Comparison of ENCODE assay signal across 8 cellular contexts in the genomic region with DNA sequence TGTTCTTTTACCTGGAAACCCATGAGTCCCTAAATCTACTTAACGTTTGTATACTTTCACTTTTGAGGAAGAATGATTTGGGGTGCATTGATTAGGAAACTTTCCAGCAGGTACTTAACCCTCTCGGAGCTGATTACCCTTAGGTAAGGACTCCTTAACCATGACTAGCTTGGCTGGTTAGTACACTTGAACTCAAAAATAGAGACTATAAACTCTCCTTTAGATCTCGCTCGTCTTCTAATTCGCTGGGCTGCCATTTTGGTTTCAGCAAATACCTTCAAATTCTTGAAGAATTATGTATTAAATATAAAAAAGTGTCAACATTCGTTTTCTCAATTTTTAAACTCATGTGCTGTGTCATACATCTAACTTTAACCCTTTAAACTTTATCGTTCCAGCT. TPM values are rescaled to one million over a fixed set of nuclear protein-coding genes. Genes with fewer than 3 reads are reported as not detected.
DNase-seq lines count a peak whose midpoint lies in the region; ATAC-seq and TF ChIP-seq lines count a peak whose summit lies in the region.

No MANE protein-coding gene starts in this region.

- no peak overlapping the region for H2AFZ ChIP-seq in neural progenitor cell (replicated peaks)

- no peak for ATAC-seq in CD8-positive, alpha-beta T cell

- H3K36me3 ChIP-seq in CD8-positive, alpha-beta T cell (ENCODE audit: insufficient read depth, low read length), result no peaks in the 10 kb centered on the region
- no peaks in the 10 kb centered on the region for H3K36me3 ChIP-seq in neural progenitor cell

- no peaks in the 10 kb centered on the region for H3K27me3 ChIP-seq in CD8-positive, alpha-beta T cell (ENCODE audit: insufficient read depth, low read length)
- H3K27me3 ChIP-seq in neural progenitor cell, result no peaks in the 10 kb centered on the region

- peak overlapping the region; percentile 98 for H3K9ac ChIP-seq in neural progenitor cell

- H3K4me1 ChIP-seq in CD8-positive, alpha-beta T cell (ENCODE audit: insufficient read depth, low read length), result peaks cover 39% of the 10 kb centered on the region
- H3K4me1 ChIP-seq in neural progenitor cell, result peaks cover 25% of the 10 kb centered on the region

- POLR2A ChIA-PET in CD8-positive, alpha-beta T cell (lab: Charles Lee), result interaction anchor here (3.7 kb wide), 1 partner anchor 26 kb away, joined by 37 read pairs; no protein-coding TSS in a partner anchor

- H3K27me3 Mint-ChIP-seq in CD8-positive, alpha-beta T cell (ENCODE audit: low read depth), result no peaks in the 10 kb centered on the region
- H3K27me3 Mint-ChIP-seq in dendritic cell treated with granulocyte-macrophage colony-stimulating factor and Interleukin-4, amounts not matched to agents 40 ng/mL and 50 ng/mL, for 4 days, result no peaks in the 10 kb centered on the region
- no peaks in the 10 kb centered on the region for H3K27me3 Mint-ChIP-seq in neural progenitor cell (ENCODE audit: insufficient read depth, low read depth)

- H3K9me3 ChIP-seq in CD8-positive, alpha-beta T cell (ENCODE audit: low read length), result no peaks in the 10 kb centered on the region
- no peaks in the 10 kb centered on the region for H3K9me3 ChIP-seq in neural progenitor cell (ENCODE audit: low read depth)

- H3K4me3 Mint-ChIP-seq in CD8-positive, alpha-beta T cell, result peak overlapping the region; percentile 95
- peak overlapping the region; percentile 92 for H3K4me3 Mint-ChIP-seq in dendritic cell treated with granulocyte-macrophage colony-stimulating factor and Interleukin-4, amounts not matched to agents 40 ng/mL and 50 ng/mL, for 4 days
- H3K4me3 Mint-ChIP-seq in neural progenitor cell, result peak overlapping the region; percentile 92

- intact Hi-C loops in CD8-positive, alpha-beta T cell (cut with DNase I, micrococcal nuclease), result loop anchor here in 1 of 2 experiments (10.0 kb wide), 2 partner anchors 912 to 992 kb away; partner anchors contain the start of gene BCOR
- intact Hi-C loops in dendritic cell treated with granulocyte-macrophage colony-stimulating factor and Interleukin-4, amounts not matched to agents 40 ng/mL and 50 ng/mL, for 4 days (cut with micrococcal nuclease), result loop anchor here (10.0 kb wide), 1 partner anchor 152 kb away; no protein-coding TSS in a partner anchor

- H3K27ac Mint-ChIP-seq in CD8-positive, alpha-beta T cell, result peak overlapping the region; percentile 88
- peak overlapping the region; percentile 97 for H3K27ac Mint-ChIP-seq in dendritic cell treated with granulocyte-macrophage colony-stimulating factor and Interleukin-4, amounts not matched to agents 40 ng/mL and 50 ng/mL, for 4 days
- peak overlapping the region; percentile 46 for H3K27ac Mint-ChIP-seq in neural progenitor cell

- H3K4me2 ChIP-seq in neural progenitor cell, result peak overlapping the region; percentile 80

- peak overlapping the region; percentile 95 for H3K4me3 ChIP-seq in CD8-positive, alpha-beta T cell (ENCODE audit: low read depth, low read length)
- H3K4me3 ChIP-seq in neural progenitor cell, result peak overlapping the region; percentile 84

- H3F3A ChIP-seq in neural progenitor cell (ENCODE audit: low read depth), result peaks cover 9% of the 10 kb centered on the region

- H3K9me3 Mint-ChIP-seq in CD8-positive, alpha-beta T cell, result no peaks in the 10 kb centered on the region
- no peaks in the 10 kb centered on the region for H3K9me3 Mint-ChIP-seq in dendritic cell treated with granulocyte-macrophage colony-stimulating factor and Interleukin-4, amounts not matched to agents 40 ng/mL and 50 ng/mL, for 4 days
- no peaks in the 10 kb centered on the region for H3K9me3 Mint-ChIP-seq in neural progenitor cell

- TF ChIP-seq CTCF in CD8-positive, alpha-beta T cell (IDR thresholded peaks at IDR 0.05), result no peak
- no peak for TF ChIP-seq CTCF in neural progenitor cell (IDR thresholded peaks at IDR 0.05)

- H3K36me3 Mint-ChIP-seq in CD8-positive, alpha-beta T cell, result peaks cover 18% of the 10 kb centered on the region
- H3K36me3 Mint-ChIP-seq in dendritic cell treated with granulocyte-macrophage colony-stimulating factor and Interleukin-4, amounts not matched to agents 40 ng/mL and 50 ng/mL, for 4 days (ENCODE audit: low read depth), result peaks cover 18% of the 10 kb centered on the region
- no peaks in the 10 kb centered on the region for H3K36me3 Mint-ChIP-seq in neural progenitor cell

- peaks cover 74% of the 10 kb centered on the region for H3K79me2 ChIP-seq in neural progenitor cell (ENCODE audit: low read depth)

- peaks cover 50% of the 10 kb centered on the region for H3K4me1 Mint-ChIP-seq in CD8-positive, alpha-beta T cell (ENCODE audit: low read depth)
- H3K4me1 Mint-ChIP-seq in dendritic cell treated with granulocyte-macrophage colony-stimulating factor and Interleukin-4, amounts not matched to agents 40 ng/mL and 50 ng/mL, for 4 days (ENCODE audit: low read depth), result no peaks in the 10 kb centered on the region
- peaks cover 20% of the 10 kb centered on the region for H3K4me1 Mint-ChIP-seq in neural progenitor cell

- H3K27ac ChIP-seq in CD8-positive, alpha-beta T cell (ENCODE audit: low read depth, low read length), result peak overlapping the region; percentile 100
- H3K27ac ChIP-seq in neural progenitor cell, result no peak overlapping the region

- CTCF ChIA-PET in CD8-positive, alpha-beta T cell (lab: Charles Lee), result interaction anchor here (0.6 to 1.3 kb wide), 2 partner anchors 9 to 28 kb away, joined by 3 read pairs; no protein-coding TSS in a partner anchor

- peaks cover 58% of the 10 kb centered on the region for H4K20me1 ChIP-seq in neural progenitor cell (ENCODE audit: low read depth)

- no peak for DNase-seq in CD8-positive, alpha-beta T cell
- peak; percentile 40 for DNase-seq in NAMALWA (ENCODE audit: low spot score)
- DNase-seq in neural progenitor cell (ENCODE audit: low spot score), result no peak
- no peak for DNase-seq in NCI-H226
- DNase-seq in OCI-M2 (lab: John Stamatoyannopoulos, UW; ENCODE audit: unreplicated experiment), result no peak
- DNase-seq in DMS 273 (lab: John Stamatoyannopoulos, UW; ENCODE audit: unreplicated experiment), result no peak
- DNase-seq in NCI-H2029 (lab: John Stamatoyannopoulos, UW), result no peak

RNA-seq across cellular contexts. Expression of gene USP9X, which starts 2.0 kb away (rescaled TPM):
- 10 to 100 TPM; 90.3 to 93.2 TPM for total RNA-seq in CD8-positive, alpha-beta T cell
- 92.5 and 115 TPM in 2 replicates for total RNA-seq in neural progenitor cell (ENCODE audit: low replicate concordance)

Comparison
In these comparisons a context has a peak if more than half of its experiments do, and no peak if none do; other contexts are left out.
1. H3K27ac Mint-ChIP-seq: peak in every context shown above with its lines; median percentile 97 in dendritic cell treated with granulocyte-macrophage colony-stimulating factor and Interleukin-4, amounts not matched to agents 40 ng/mL and 50 ng/mL, for 4 days; 88 in CD8-positive, alpha-beta T cell; 46 in neural progenitor cell.